ENCODE assay signal across 8 cellular contexts in genomic region chr12:99386907-99387306, GRCh38.
A peak's percentile ranks its signal among the peaks of the same experiment; 100 is the strongest.
DNase-seq lines count a peak whose midpoint lies in the region; ATAC-seq, FAIRE-seq and TF ChIP-seq lines count a peak whose summit lies in the region.

No MANE protein-coding gene starts in this region.

- H3K9me3 Mint-ChIP-seq in mesothelial cell of epicardium (no peaks in the 10 kb centered on the region), immature natural killer cell (peaks cover 2 to 14% (median 8%) of the 10 kb centered on the region in 6 donors)

- no peaks in the 10 kb centered on the region for H3K9me3 ChIP-seq in kidney (ENCODE audit: control insufficient read depth in 1 of 2, low read length in 2 of 2)

- H3K27me3 Mint-ChIP-seq in mesothelial cell of epicardium (ENCODE audit: low read depth) (peaks cover 11% of the 10 kb centered on the region), immature natural killer cell (ENCODE audit: low read depth in 3 of 3) (peaks cover 0 to 2% (median 0%) of the 10 kb centered on the region in 3 donors)

- no peak overlapping the region for H3K4me3 Mint-ChIP-seq in mesothelial cell of epicardium
- H3K4me3 Mint-ChIP-seq in immature natural killer cell = no peak overlapping the region

- TF ChIP-seq CTCF in mesothelial cell of epicardium (IDR thresholded peaks at IDR 0.05; ENCODE audit: unreplicated experiment) = peak; percentile 26
- TF ChIP-seq CTCF in kidney (IDR thresholded peaks at IDR 0.05; ENCODE audit: borderline replicate concordance, extremely low read depth, insufficient read depth) = no peak

- H3K9ac ChIP-seq in kidney (ENCODE audit: low read length in 2 of 2) = no peak overlapping the region

- FAIRE-seq in kidney (lab: Jason Lieb, UNC) = no peak

- no peaks in the 10 kb centered on the region for H3K36me3 ChIP-seq in kidney (ENCODE audit: control insufficient read depth in 1 of 2, insufficient read depth in 2 of 2, low read length in 2 of 2)

- no peak overlapping the region for H3K4me3 ChIP-seq in kidney (ENCODE audit: low read length in 2 of 2)

- intact Hi-C loops in kidney (cut with DNase I) = no loop called here

- DNase-seq in HT1080 (ENCODE audit: low read depth) (peak; percentile 44), mesothelial cell of epicardium (ENCODE audit: low spot score in 2 of 2, unreplicated experiment in 2 of 2) (no peak), NCI-H345 treated with DMSO at 0.1 percent for 48 hours (lab: John Stamatoyannopoulos, UW; ENCODE audit: unreplicated experiment) (no peak), kidney (no peak), immature natural killer cell (no peak)

- peaks cover 14% of the 10 kb centered on the region for H3K4me1 Mint-ChIP-seq in mesothelial cell of epicardium
- H3K4me1 Mint-ChIP-seq in immature natural killer cell = no peaks in the 10 kb centered on the region

- H3K27ac ChIP-seq in kidney (ENCODE audit: low read depth in 2 of 2, low read length in 2 of 2) = no peak overlapping the region

- H3K36me3 Mint-ChIP-seq in mesothelial cell of epicardium (no peaks in the 10 kb centered on the region), immature natural killer cell (no peaks in the 10 kb centered on the region)

- no peaks in the 10 kb centered on the region for H3K4me1 ChIP-seq in kidney (ENCODE audit: control insufficient read depth in 1 of 2, insufficient read depth in 1 of 2, low read depth in 1 of 2, low read length in 2 of 2)

- H3K27ac Mint-ChIP-seq in mesothelial cell of epicardium (no peak overlapping the region), immature natural killer cell (no peak overlapping the region)

- ATAC-seq in GM18868 (IDR thresholded peaks at IDR 0.05; ENCODE audit: unreplicated experiment) = peak; percentile 32
- ATAC-seq in SK-N-SH treated with all-trans-retinoic acid at 6 μM for 48 hours = peak; percentile 66
- no peak for ATAC-seq in activated CD4-positive, CD25-positive, alpha-beta regulatory T cell treated with anti-CD3 and anti-CD28 coated beads, Interleukin-2, amount 50 U/mL, for 24 hours

TF ChIP-seq in SK-N-SH treated with all-trans-retinoic acid at 6 μM for 48 hours, 23 proteins besides CTCF, POLR2A, EP300 and RAD21:
- TF ChIP-seq POU6F1 (CRISPR knock-in tag; IDR thresholded peaks at IDR 0.05; ENCODE audit: borderline replicate concordance, low read depth) = no peak
- TF ChIP-seq ZFP30 (CRISPR knock-in tag; IDR thresholded peaks at IDR 0.05) = no peak
- TF ChIP-seq TSHZ2 (CRISPR knock-in tag; IDR thresholded peaks at IDR 0.05) = no peak
- no peak for TF ChIP-seq ZC3H10 (CRISPR knock-in tag; IDR thresholded peaks at IDR 0.05)
- TF ChIP-seq TCF4 (CRISPR knock-in tag; IDR thresholded peaks at IDR 0.05; ENCODE audit: borderline replicate concordance) = no peak
- TF ChIP-seq ESRRG (CRISPR knock-in tag; IDR thresholded peaks at IDR 0.05) = no peak
- no peak for TF ChIP-seq BACH2 (CRISPR knock-in tag; IDR thresholded peaks at IDR 0.05; ENCODE audit: borderline replicate concordance)
- no peak for TF ChIP-seq ZFP3 (CRISPR knock-in tag; IDR thresholded peaks at IDR 0.05)
- no peak for TF ChIP-seq OSR1 (CRISPR knock-in tag; IDR thresholded peaks at IDR 0.05)
- no peak for TF ChIP-seq ZNF565 (CRISPR knock-in tag; conservative IDR thresholded peaks at IDR 0.05; ENCODE audit: low read depth)
- TF ChIP-seq TOX (CRISPR knock-in tag; IDR thresholded peaks at IDR 0.05; ENCODE audit: borderline replicate concordance) = no peak
- TF ChIP-seq ZNF70 (CRISPR knock-in tag; IDR thresholded peaks at IDR 0.05) = no peak
- no peak for TF ChIP-seq CSDC2 (CRISPR knock-in tag; IDR thresholded peaks at IDR 0.05)

Comparison
In these comparisons a context has a peak if more than half of its experiments do, and no peak if none do; other contexts are left out.
1. ATAC-seq: peak in GM18868 (single experiment) and SK-N-SH treated with all-trans-retinoic acid at 6 μM for 48 hours (single experiment); none in activated CD4-positive, CD25-positive, alpha-beta regulatory T cell treated with anti-CD3 and anti-CD28 coated beads, Interleukin-2, amount 50 U/mL, for 24 hours (0 of 2).